ENCODE assay signal across 1 cellular context in the genomic region with DNA sequence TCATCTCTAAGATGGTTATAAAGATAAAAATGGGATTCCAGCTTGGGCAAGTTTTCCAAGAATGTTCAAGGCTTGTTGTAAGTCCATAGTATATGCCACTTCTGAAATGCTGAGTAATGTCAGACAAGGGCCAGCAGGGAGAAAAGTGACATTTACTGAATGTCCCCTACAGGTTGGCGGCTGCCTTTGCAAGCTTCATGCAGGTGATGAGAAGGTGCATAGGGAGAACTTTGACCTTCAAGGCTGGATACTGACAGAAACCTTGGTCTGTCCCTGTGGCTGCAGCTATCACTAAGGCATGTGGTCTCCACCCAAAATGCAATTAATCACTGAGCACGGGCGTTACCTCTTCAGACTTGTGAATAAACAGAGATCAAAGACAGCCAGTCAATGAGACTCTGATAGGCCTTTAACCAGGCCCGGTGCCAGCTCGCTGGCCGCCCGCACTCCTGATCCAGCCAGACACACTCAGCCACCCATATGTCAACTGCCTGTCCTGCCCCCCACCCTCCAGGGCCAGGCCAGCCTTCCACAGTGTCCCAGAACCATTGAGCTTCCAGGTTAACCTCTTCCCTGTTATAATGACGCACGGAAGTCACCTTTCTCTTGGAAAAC.
TF ChIP-seq lines count a peak whose summit lies in the region.

No MANE protein-coding gene starts in this region.

TF ChIP-seq in HepG2, 621 proteins besides CTCF, POLR2A, EP300 and RAD21 (continued from another document):
- TF ChIP-seq FOXP1 (IDR thresholded peaks at IDR 0.05): no peak
- TF ChIP-seq FOXP1 (CRISPR knock-in tag; IDR thresholded peaks at IDR 0.05): peak; percentile 47; the same call in 1 of the 2 replicates
- TF ChIP-seq KDM2A (CRISPR knock-in tag; IDR thresholded peaks at IDR 0.05; ENCODE audit: borderline replicate concordance, low read depth): peak; percentile 20; the same call in 1 of the 2 replicates
- TF ChIP-seq FOXA1 (IDR thresholded peaks at IDR 0.05): no peak
- TF ChIP-seq FOXA1 (CRISPR knock-in tag; IDR thresholded peaks at IDR 0.05): peak; percentile 90
- no peak for TF ChIP-seq ZSCAN29 (CRISPR knock-in tag; conservative IDR thresholded peaks at IDR 0.05)
- TF ChIP-seq, protein P1, sequence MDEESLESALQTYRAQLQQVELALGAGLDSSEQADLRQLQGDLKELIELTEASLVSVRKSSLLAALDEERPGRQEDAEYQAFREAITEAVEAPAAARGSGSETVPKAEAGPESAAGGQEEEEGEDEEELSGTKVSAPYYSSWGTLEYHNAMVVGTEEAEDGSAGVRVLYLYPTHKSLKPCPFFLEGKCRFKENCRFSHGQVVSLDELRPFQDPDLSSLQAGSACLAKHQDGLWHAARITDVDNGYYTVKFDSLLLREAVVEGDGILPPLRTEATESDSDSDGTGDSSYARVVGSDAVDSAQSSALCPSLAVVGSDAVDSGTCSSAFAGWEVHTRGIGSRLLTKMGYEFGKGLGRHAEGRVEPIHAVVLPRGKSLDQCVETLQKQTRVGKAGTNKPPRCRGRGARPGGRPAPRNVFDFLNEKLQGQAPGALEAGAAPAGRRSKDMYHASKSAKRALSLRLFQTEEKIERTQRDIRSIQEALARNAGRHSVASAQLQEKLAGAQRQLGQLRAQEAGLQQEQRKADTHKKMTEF (CRISPR knock-in tag; IDR thresholded peaks at IDR 0.05): peak; percentile 73
- TF ChIP-seq ZNF768 (CRISPR knock-in tag; IDR thresholded peaks at IDR 0.05): 0 out of 2 replicates have a peak, but pooled peaks have one; percentile 22
- 0 out of 2 replicates have a peak, but pooled peaks have one; percentile 49 for TF ChIP-seq ZNF337 (CRISPR knock-in tag; IDR thresholded peaks at IDR 0.05; ENCODE audit: borderline replicate concordance, low read depth)
- TF ChIP-seq SMAD9 (CRISPR knock-in tag; IDR thresholded peaks at IDR 0.05): no peak
- TF ChIP-seq ZNF235 (CRISPR knock-in tag; IDR thresholded peaks at IDR 0.05; ENCODE audit: borderline replicate concordance): no peak
- TF ChIP-seq NFIB (CRISPR knock-in tag; IDR thresholded peaks at IDR 0.05; ENCODE audit: borderline replicate concordance): no peak
- TF ChIP-seq TCF7 (IDR thresholded peaks at IDR 0.05; ENCODE audit: low read depth): peak; percentile 93
- TF ChIP-seq ZNF180 (CRISPR knock-in tag; IDR thresholded peaks at IDR 0.05; ENCODE audit: borderline replicate concordance, low read depth): no peak
- no peak for TF ChIP-seq HOXA9 (CRISPR knock-in tag; IDR thresholded peaks at IDR 0.05; ENCODE audit: borderline replicate concordance)
- TF ChIP-seq, protein P2, sequence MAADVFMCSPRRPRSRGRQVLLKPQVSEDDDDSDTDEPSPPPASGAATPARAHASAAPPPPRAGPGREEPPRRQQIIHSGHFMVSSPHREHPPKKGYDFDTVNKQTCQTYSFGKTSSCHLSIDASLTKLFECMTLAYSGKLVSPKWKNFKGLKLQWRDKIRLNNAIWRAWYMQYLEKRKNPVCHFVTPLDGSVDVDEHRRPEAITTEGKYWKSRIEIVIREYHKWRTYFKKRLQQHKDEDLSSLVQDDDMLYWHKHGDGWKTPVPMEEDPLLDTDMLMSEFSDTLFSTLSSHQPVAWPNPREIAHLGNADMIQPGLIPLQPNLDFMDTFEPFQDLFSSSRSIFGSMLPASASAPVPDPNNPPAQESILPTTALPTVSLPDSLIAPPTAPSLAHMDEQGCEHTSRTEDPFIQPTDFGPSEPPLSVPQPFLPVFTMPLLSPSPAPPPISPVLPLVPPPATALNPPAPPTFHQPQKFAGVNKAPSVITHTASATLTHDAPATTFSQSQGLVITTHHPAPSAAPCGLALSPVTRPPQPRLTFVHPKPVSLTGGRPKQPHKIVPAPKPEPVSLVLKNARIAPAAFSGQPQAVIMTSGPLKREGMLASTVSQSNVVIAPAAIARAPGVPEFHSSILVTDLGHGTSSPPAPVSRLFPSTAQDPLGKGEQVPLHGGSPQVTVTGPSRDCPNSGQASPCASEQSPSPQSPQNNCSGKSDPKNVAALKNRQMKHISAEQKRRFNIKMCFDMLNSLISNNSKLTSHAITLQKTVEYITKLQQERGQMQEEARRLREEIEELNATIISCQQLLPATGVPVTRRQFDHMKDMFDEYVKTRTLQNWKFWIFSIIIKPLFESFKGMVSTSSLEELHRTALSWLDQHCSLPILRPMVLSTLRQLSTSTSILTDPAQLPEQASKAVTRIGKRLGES (CRISPR knock-in tag; IDR thresholded peaks at IDR 0.05; ENCODE audit: borderline replicate concordance): no peak
- TF ChIP-seq GFI1 (CRISPR knock-in tag; IDR thresholded peaks at IDR 0.05; ENCODE audit: borderline replicate concordance): peak; percentile 60; the same call in 1 of the 2 replicates
- TF ChIP-seq KDM1A (CRISPR knock-in tag; IDR thresholded peaks at IDR 0.05): peak; percentile 28
- peak; percentile 89 for TF ChIP-seq HNF4A (CRISPR knock-in tag; IDR thresholded peaks at IDR 0.05)
- TF ChIP-seq TBX2 (CRISPR knock-in tag; IDR thresholded peaks at IDR 0.05; ENCODE audit: borderline replicate concordance): peak; percentile 98
- peak; percentile 42 for TF ChIP-seq SALL1 (CRISPR knock-in tag; IDR thresholded peaks at IDR 0.05)
- TF ChIP-seq ZNF780A (CRISPR knock-in tag; IDR thresholded peaks at IDR 0.05): 0 out of 2 replicates have a peak, but pooled peaks have one; percentile 8
- TF ChIP-seq HOXD1 (CRISPR knock-in tag; IDR thresholded peaks at IDR 0.05): no peak
- no peak for TF ChIP-seq SYNCRIP (IDR thresholded peaks at IDR 0.05; ENCODE audit: insufficient read depth, low read depth, low read length)
- TF ChIP-seq, protein P3, sequence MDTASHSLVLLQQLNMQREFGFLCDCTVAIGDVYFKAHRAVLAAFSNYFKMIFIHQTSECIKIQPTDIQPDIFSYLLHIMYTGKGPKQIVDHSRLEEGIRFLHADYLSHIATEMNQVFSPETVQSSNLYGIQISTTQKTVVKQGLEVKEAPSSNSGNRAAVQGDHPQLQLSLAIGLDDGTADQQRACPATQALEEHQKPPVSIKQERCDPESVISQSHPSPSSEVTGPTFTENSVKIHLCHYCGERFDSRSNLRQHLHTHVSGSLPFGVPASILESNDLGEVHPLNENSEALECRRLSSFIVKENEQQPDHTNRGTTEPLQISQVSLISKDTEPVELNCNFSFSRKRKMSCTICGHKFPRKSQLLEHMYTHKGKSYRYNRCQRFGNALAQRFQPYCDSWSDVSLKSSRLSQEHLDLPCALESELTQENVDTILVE (CRISPR knock-in tag; IDR thresholded peaks at IDR 0.05): no peak
- TF ChIP-seq ZNF335 (CRISPR knock-in tag; IDR thresholded peaks at IDR 0.05): peak; percentile 64; the same call in 1 of the 2 replicates
- peak; percentile 57 for TF ChIP-seq ONECUT2 (CRISPR knock-in tag; IDR thresholded peaks at IDR 0.05)
- peak; percentile 66 for TF ChIP-seq BHLHE40 (IDR thresholded peaks at IDR 0.05; ENCODE audit: low read length)
- no peak for TF ChIP-seq SETDB1 (CRISPR knock-in tag; IDR thresholded peaks at IDR 0.05; ENCODE audit: borderline replicate concordance)
- peak; percentile 92 for TF ChIP-seq XRCC5 (optimal IDR thresholded peaks at IDR 0.05; ENCODE audit: low read length)
- no peak for TF ChIP-seq ZNF20 (CRISPR knock-in tag; IDR thresholded peaks at IDR 0.05)
TF ChIP-seq in HepG2: peak in this region for 145.
